18 cellular contexts compared by ENCODE assay signal in genomic region chr19:43043492-43044180, GRCh38. TPM values are rescaled to one million over a fixed set of nuclear protein-coding genes. Genes with fewer than 3 reads are reported as not detected.
"Had no signal": no experiment of that assay in that cellular context is flagged by ENCODE, and none has a peak within 500 bp of the region (broad histone marks: within the 10 kb centered on the region; RNA-seq: fewer than 3 reads in every experiment).

No MANE protein-coding gene starts in this region.

RNA-seq across cellular contexts. Expression of gene PSG11, which starts 17.4 kb away (rescaled TPM):
- total RNA-seq: activated naive CD4-positive, alpha-beta T cell treated with anti-CD3 and anti-CD28 coated beads for 36 hours; activated naive CD8-positive, alpha-beta T cell treated with anti-CD3 and anti-CD28 coated beads for 36 hours; activated naive CD8-positive, alpha-beta T cell treated with anti-CD3 and anti-CD28 coated beads, Interleukin-2, amount 10 ng/mL, durations not matched to agents 7 days and 5 days; activated T-cell treated with anti-CD3 and anti-CD28 coated beads, Interleukin-2, amount 50 U/mL, for 4 hours; activated T-cell treated with anti-CD3 and anti-CD28 coated beads, Interleukin-2, amount 50 U/mL, for 72 hours; activated T-helper 1 cell treated with anti-CD3 and anti-CD28 coated beads, Interleukin-12 subunit alpha, Interleukin-12 subunit beta, Interleukin-2, Interleukin-4 antibody, amounts not matched to agents 30 ng/mL and 10 ng/mL and 1 ng/mL, durations not matched to agents 14 hours and 24 hours and 36 hours; activated T-helper 2 cell treated with anti-CD3 and anti-CD28 coated beads, Interferon-gamma antibody, Interleukin-2, Interleukin-4, amounts not matched to agents 10 μg/mL and 5 μg/mL and 100 μg/mL, durations not matched to agents 14 hours and 24 hours and 36 hours; adrenal gland; aorta; ascending aorta; body of pancreas; breast epithelium; cardiac muscle cell; cardiac septum; cerebellum; chondrocyte had no signal
- polyA plus RNA-seq: adipose tissue, adrenal gland, aorta, cardiac muscle cell had no signal

RNA-seq across cellular contexts. Expression of gene PSG2, which starts 38.9 kb away (rescaled TPM):
- total RNA-seq: activated naive CD4-positive, alpha-beta T cell treated with anti-CD3 and anti-CD28 coated beads for 36 hours; activated naive CD4-positive, alpha-beta T cell treated with anti-CD3 and anti-CD28 coated beads, Interleukin-2, amount 50 U/mL, for 72 hours; activated naive CD8-positive, alpha-beta T cell treated with anti-CD3 and anti-CD28 coated beads for 36 hours; activated naive CD8-positive, alpha-beta T cell treated with anti-CD3 and anti-CD28 coated beads, Interleukin-2, amount 10 ng/mL, durations not matched to agents 7 days and 5 days; activated T-cell treated with anti-CD3 and anti-CD28 coated beads, Interleukin-2, amount 50 U/mL, for 4 hours; activated T-cell treated with anti-CD3 and anti-CD28 coated beads, Interleukin-2, amount 50 U/mL, for 72 hours; activated T-helper 1 cell treated with anti-CD3 and anti-CD28 coated beads, Interleukin-12 subunit alpha, Interleukin-12 subunit beta, Interleukin-2, Interleukin-4 antibody, amounts not matched to agents 30 ng/mL and 10 ng/mL and 1 ng/mL, durations not matched to agents 14 hours and 24 hours and 36 hours; activated T-helper 2 cell treated with anti-CD3 and anti-CD28 coated beads, Interferon-gamma antibody, Interleukin-2, Interleukin-4, amounts not matched to agents 10 μg/mL and 5 μg/mL and 100 μg/mL, durations not matched to agents 14 hours and 24 hours and 36 hours; adrenal gland; aorta; ascending aorta; body of pancreas; breast epithelium; cardiac muscle cell; cardiac septum; cerebellum; chondrocyte had no signal
- polyA plus RNA-seq: adipose tissue, adrenal gland, aorta, cardiac muscle cell had no signal
